22 cellular contexts compared by ENCODE assay signal in genomic region chr18:80181642-80182461, GRCh38.
DNase-seq lines count a peak whose midpoint lies in the region; ATAC-seq and TF ChIP-seq lines count a peak whose summit lies in the region.
"Had no signal": no experiment of that assay in that cellular context is flagged by ENCODE, and none has a peak within 500 bp of the region (broad histone marks: within the 10 kb centered on the region; RNA-seq: fewer than 3 reads in every experiment).

No MANE protein-coding gene starts in this region.

- peaks cover 7% of the 10 kb centered on the region for H3K4me1 Mint-ChIP-seq in WTC11
- H3K4me1 Mint-ChIP-seq in neural progenitor cell, result peaks cover 15% of the 10 kb centered on the region

- no peaks in the 10 kb centered on the region for H3K27me3 ChIP-seq in BLaER1
- H3K27me3 ChIP-seq in neural progenitor cell, result no peaks in the 10 kb centered on the region
- H3K27me3 ChIP-seq: left lung, spleen had no signal

- H3K27me3 Mint-ChIP-seq in WTC11 (ENCODE audit: low read depth) (no peaks in the 10 kb centered on the region), neural progenitor cell (ENCODE audit: insufficient read depth, low read depth) (peaks cover 13% of the 10 kb centered on the region)
- H3K27me3 Mint-ChIP-seq: CD4-positive, CD25-positive, alpha-beta regulatory T cell had no signal

- in situ Hi-C loops in ACHN (cut with HindIII; ENCODE audit: low pct_ligation_motif_present, low pct_unique_long_range_greater_than_20kb, low sequenced_read_pairs), result no loop called here

- H3K4me3 ChIP-seq in BLaER1 (no peak overlapping the region), neural progenitor cell (no peak overlapping the region)
- no peak overlapping the region for H3K4me3 ChIP-seq in Jurkat, Clone E6-1 (ENCODE audit: low read length)
- H3K4me3 ChIP-seq: heart right ventricle, left lung, PC-9, spleen had no signal

- no peaks in the 10 kb centered on the region for H3K79me2 ChIP-seq in neural progenitor cell (ENCODE audit: low read depth)

- H4K20me1 ChIP-seq in BLaER1 (peaks cover 16% of the 10 kb centered on the region; the same call in 1 of the 2 replicates), neural progenitor cell (ENCODE audit: low read depth) (peaks cover 10% of the 10 kb centered on the region)

- CTCF ChIA-PET in WTC11 (lab: Charles Lee), result interaction anchor here (0.9 to 2.2 kb wide), 6 partner anchors 11 to 65 kb away, joined by 3 to 14 read pairs (median 6); partner anchors contain the start of gene PARD6G

- H3K27ac ChIP-seq in BLaER1, result no peak overlapping the region
- H3K27ac ChIP-seq in neural progenitor cell, result no peak overlapping the region
- H3K27ac ChIP-seq: heart right ventricle, left lung, PC-9, spleen had no signal

- H3F3A ChIP-seq in neural progenitor cell (ENCODE audit: low read depth), result no peaks in the 10 kb centered on the region

- no peak overlapping the region for H3K4me3 Mint-ChIP-seq in WTC11
- H3K4me3 Mint-ChIP-seq in neural progenitor cell, result no peak overlapping the region
- H3K4me3 Mint-ChIP-seq: CD4-positive, CD25-positive, alpha-beta regulatory T cell; neural crest cell; T-helper 17 cell had no signal

- H3K9ac ChIP-seq in BLaER1 (no peak overlapping the region), neural progenitor cell (no peak overlapping the region)

- H3K4me2 ChIP-seq in BLaER1 (peak overlapping the region; percentile 62), neural progenitor cell (no peak overlapping the region)
- H3K4me2 ChIP-seq: PC-9 had no signal

- H3K9me3 Mint-ChIP-seq in WTC11, result peaks cover 12% of the 10 kb centered on the region
- H3K9me3 Mint-ChIP-seq in neural progenitor cell, result no peaks in the 10 kb centered on the region
- H3K9me3 Mint-ChIP-seq: neural crest cell had no signal

- peak; percentile 42 for DNase-seq in Jurkat, Clone E6-1 (ENCODE audit: low read depth, low spot score)
- DNase-seq in WTC11 (ENCODE audit: low spot score) (no peak), neural progenitor cell (ENCODE audit: low spot score) (no peak), NCI-H187 treated with DMSO at 0.1 percent for 48 hours (lab: John Stamatoyannopoulos, UW) (no peak), ACHN (no peak)
- no peak for DNase-seq in stimulated activated CD4-positive, alpha-beta T cell treated with anti-CD3 and anti-CD28 coated beads, Interleukin-4, amount 100 ng/mL, for 4 hours
- DNase-seq: activated CD4-positive, alpha-beta T cell treated with anti-CD3 and anti-CD28 coated beads, Interleukin-2, amount 50 U/mL, for 1 hour; activated CD8-positive, alpha-beta memory T cell treated with anti-CD3 and anti-CD28 coated beads, Interleukin-2, amount 50 U/mL, for 48 hours; activated gamma-delta T cell treated with Interleukin-2 at 50 U/mL for 16 hours; CD4-positive, CD25-positive, alpha-beta regulatory T cell; dermis blood vessel endothelial cell; heart right ventricle; Kasumi-1; NCI-H1436 treated with DMSO at 0.1 percent for 48 hours; NCI-H774; PC-9; spleen; T-helper 17 cell had no signal

- H3K36me3 Mint-ChIP-seq in WTC11 (0 out of 2 replicates have a peak, but pooled peaks cover 3% of the 10 kb centered on the region), neural progenitor cell (peaks cover 15% of the 10 kb centered on the region)
- H3K36me3 Mint-ChIP-seq: CD4-positive, CD25-positive, alpha-beta regulatory T cell had no signal

- POLR2A ChIA-PET in WTC11 (lab: Charles Lee), result no interaction called here

- no peak overlapping the region for H2AFZ ChIP-seq in neural progenitor cell (replicated peaks)
- H2AFZ ChIP-seq: PC-9 had no signal

- H3K27ac Mint-ChIP-seq in WTC11, result peak overlapping the region; percentile 75
- H3K27ac Mint-ChIP-seq in neural progenitor cell, result peak overlapping the region; percentile 5
- H3K27ac Mint-ChIP-seq: T-helper 17 cell had no signal

- H3K9me3 ChIP-seq in BLaER1 (no peaks in the 10 kb centered on the region), neural progenitor cell (ENCODE audit: low read depth) (no peaks in the 10 kb centered on the region)
- H3K9me3 ChIP-seq: heart right ventricle, left lung, spleen had no signal

- H3K36me3 ChIP-seq in BLaER1, result no peaks in the 10 kb centered on the region
- no peaks in the 10 kb centered on the region for H3K36me3 ChIP-seq in neural progenitor cell
- H3K36me3 ChIP-seq: heart right ventricle, left lung, spleen had no signal

- no peak; the same call in 1 of the 2 replicates for ATAC-seq in WTC11
- ATAC-seq in GM21381 (IDR thresholded peaks at IDR 0.05; ENCODE audit: unreplicated experiment), result no peak
- ATAC-seq: heart right ventricle, left lung, T-helper 17 cell had no signal

- TF ChIP-seq CTCF in WTC11 (IDR thresholded peaks at IDR 0.05) (no peak), neural progenitor cell (IDR thresholded peaks at IDR 0.05) (no peak)

- H3K4me1 ChIP-seq in BLaER1 (peaks cover 44% of the 10 kb centered on the region), neural progenitor cell (no peaks in the 10 kb centered on the region)
- H3K4me1 ChIP-seq: heart right ventricle, left lung, spleen had no signal

TF ChIP-seq in WTC11, 78 proteins besides CTCF, POLR2A, EP300 and RAD21:
- no peak for TF ChIP-seq TEAD1 (CRISPR knock-in tag; IDR thresholded peaks at IDR 0.05)
- TF ChIP-seq ESRRA (CRISPR knock-in tag; IDR thresholded peaks at IDR 0.05; ENCODE audit: borderline replicate concordance), result peak; percentile 54; the same call in 1 of the 2 replicates
TF ChIP-seq in WTC11: peak in this region for 1.
